ENCODE assay signal across 25 cellular contexts in the genomic region with DNA sequence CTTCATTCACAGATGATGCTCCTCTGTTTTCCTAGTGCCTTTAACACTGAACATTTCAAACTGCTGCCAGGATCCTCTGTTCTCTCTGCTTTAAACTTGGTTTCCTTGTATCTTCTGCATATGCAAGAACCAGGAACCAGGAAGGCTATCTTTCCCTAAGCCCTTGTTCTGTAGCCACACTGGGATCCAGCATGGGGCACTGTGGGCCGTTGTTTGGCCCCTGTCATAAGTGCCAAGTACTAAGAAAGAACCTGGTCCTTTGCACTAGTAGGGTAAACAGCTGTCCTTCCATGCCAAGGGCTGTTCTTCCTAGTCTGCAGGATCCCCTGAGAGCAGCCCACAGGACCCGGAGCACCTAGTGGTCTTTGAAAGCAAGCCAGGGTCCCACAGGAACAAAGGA. TPM values are rescaled to one million over a fixed set of nuclear protein-coding genes. Genes with fewer than 3 reads are reported as not detected.
A peak's percentile ranks its signal among the peaks of the same experiment; 100 is the strongest.
DNase-seq lines count a peak whose midpoint lies in the region; ATAC-seq and TF ChIP-seq lines count a peak whose summit lies in the region.
"Had no signal": no experiment of that assay in that cellular context is flagged by ENCODE, and none has a peak within 500 bp of the region (broad histone marks: within the 10 kb centered on the region; RNA-seq: fewer than 3 reads in every experiment).

No MANE protein-coding gene starts in this region.

- intact Hi-C loops in psoas muscle (cut with DNase I), result no loop called here

- peaks cover 7% of the 10 kb centered on the region for H3K27me3 Mint-ChIP-seq in glutamatergic neuron (ENCODE audit: unreplicated experiment)
- H3K27me3 Mint-ChIP-seq: activated naive CD4-positive, alpha-beta T cell treated with anti-CD3 and anti-CD28 coated beads, Interleukin-2, amount 50 U/mL, for 24 hours; central memory CD8-positive, alpha-beta T cell; IgD-negative memory B cell had no signal

- peaks cover 4% of the 10 kb centered on the region for H3K4me1 Mint-ChIP-seq in glutamatergic neuron (ENCODE audit: low read depth, unreplicated experiment)
- H3K4me1 Mint-ChIP-seq: activated naive CD4-positive, alpha-beta T cell treated with anti-CD3 and anti-CD28 coated beads, Interleukin-2, amount 50 U/mL, for 24 hours; central memory CD8-positive, alpha-beta T cell; IgD-negative memory B cell had no signal

- no peak overlapping the region for H3K4me3 Mint-ChIP-seq in glutamatergic neuron (ENCODE audit: unreplicated experiment)
- H3K4me3 Mint-ChIP-seq: activated naive CD4-positive, alpha-beta T cell treated with anti-CD3 and anti-CD28 coated beads, Interleukin-2, amount 50 U/mL, for 24 hours; central memory CD8-positive, alpha-beta T cell; IgD-negative memory B cell; neural crest cell; T-helper 2 cell treated with Interferon-gamma antibody and Interleukin-4, amounts not matched to agents 5 μg/mL and 100 μg/mL, for 36 hours had no signal

- no peaks in the 10 kb centered on the region for H3K27me3 ChIP-seq in psoas muscle (ENCODE audit: insufficient read depth in 3 of 3, low read length in 2 of 3)
- H3K27me3 ChIP-seq: left lung, upper lobe of right lung had no signal

- 29 to 40% (median 32%) methylated on average over 2 of the region's 2 CpGs for WGBS in psoas muscle, 3 donors

- ATAC-seq in psoas muscle (peak in 3 of 4 donors; percentile 33 to 35 (median 35)), HG02571 (IDR thresholded peaks at IDR 0.05; ENCODE audit: unreplicated experiment) (no peak), HG03108 (IDR thresholded peaks at IDR 0.05; ENCODE audit: unreplicated experiment) (no peak)
- ATAC-seq: left lung, SK-N-SH treated with all-trans-retinoic acid at 6 μM for 48 hours, upper lobe of right lung had no signal

- peaks cover 9% of the 10 kb centered on the region for H3K36me3 Mint-ChIP-seq in glutamatergic neuron (ENCODE audit: unreplicated experiment)

- peaks cover 0 to 31% of the 10 kb centered on the region in 2 donors for H3K36me3 ChIP-seq in psoas muscle (ENCODE audit: insufficient read depth in 1 of 2, low read depth in 1 of 2)

- no peaks in the 10 kb centered on the region for H3K9me3 ChIP-seq in psoas muscle
- H3K9me3 ChIP-seq: left lung, upper lobe of right lung had no signal

- no peak for DNase-seq in AG10803 (ENCODE audit: low read depth)
- peak; percentile 41 for DNase-seq in UCSD-AML1 (lab: John Stamatoyannopoulos, UW; ENCODE audit: unreplicated experiment)
- DNase-seq in glutamatergic neuron, result no peak
- no peak for DNase-seq in psoas muscle
- no peak for DNase-seq in NCI-H128 (lab: John Stamatoyannopoulos, UW; ENCODE audit: unreplicated experiment)
- DNase-seq in activated CD4-positive, alpha-beta T cell treated with anti-CD3 and anti-CD28 coated beads, Interleukin-2, amount 50 U/mL, for 4 hours, result no peak
- DNase-seq: aorta, Calu3, HCEC 1CT, hippocampal formation, left lung, NCI-H1417, NCI-H774, WERI-Rb-1 had no signal

- H3K4me3 ChIP-seq in AG10803 (ENCODE audit: low read length) (no peak overlapping the region), psoas muscle (no peak overlapping the region)
- H3K4me3 ChIP-seq: left lung, upper lobe of right lung had no signal

- H3K9me3 Mint-ChIP-seq in glutamatergic neuron (ENCODE audit: unreplicated experiment), result peaks cover 5% of the 10 kb centered on the region
- H3K9me3 Mint-ChIP-seq: activated naive CD4-positive, alpha-beta T cell treated with anti-CD3 and anti-CD28 coated beads, Interleukin-2, amount 50 U/mL, for 24 hours; central memory CD8-positive, alpha-beta T cell; IgD-negative memory B cell; neural crest cell; T-helper 2 cell treated with Interferon-gamma antibody and Interleukin-4, amounts not matched to agents 5 μg/mL and 100 μg/mL, for 36 hours had no signal

- TF ChIP-seq CTCF in AG10803 (conservative IDR thresholded peaks at IDR 0.05; ENCODE audit: low read length) (peak; percentile 36), glutamatergic neuron (IDR thresholded peaks at IDR 0.05; ENCODE audit: partially characterized antibody, unreplicated experiment) (no peak), psoas muscle (IDR thresholded peaks at IDR 0.05) (no peak)

- peak overlapping the region; percentile 36 for H3K27ac ChIP-seq in psoas muscle
- H3K27ac ChIP-seq: C4-2B, epithelial cell of prostate, upper lobe of right lung had no signal

- H3K4me1 ChIP-seq in psoas muscle, result peaks cover 30% of the 10 kb centered on the region

- peak overlapping the region; percentile 33 for H3K27ac Mint-ChIP-seq in glutamatergic neuron (ENCODE audit: unreplicated experiment)
- H3K27ac Mint-ChIP-seq: activated naive CD4-positive, alpha-beta T cell treated with anti-CD3 and anti-CD28 coated beads, Interleukin-2, amount 50 U/mL, for 24 hours; IgD-negative memory B cell; T-helper 2 cell treated with Interferon-gamma antibody and Interleukin-4, amounts not matched to agents 5 μg/mL and 100 μg/mL, for 36 hours had no signal

RNA-seq across cellular contexts. Expression of a gene that starts 49.0 kb away (rescaled TPM):
- total RNA-seq in glutamatergic neuron (ENCODE audit: unreplicated experiment) (74.8 TPM), psoas muscle (100 to 1,000 TPM in 3 of 4 donors, 10 to 100 TPM in 1; 97.2 to 166 (median 111) TPM)
- 10 to 100 TPM; 57.6 to 72.4 (median 72.3) TPM for polyA plus RNA-seq in psoas muscle

Comparison
In these comparisons a context has a peak if more than half of its experiments do, and no peak if none do; other contexts are left out.
1. ATAC-seq: peak in psoas muscle (3 of 4); none in HG02571 (single experiment) and HG03108 (single experiment).